In the genomic region with DNA sequence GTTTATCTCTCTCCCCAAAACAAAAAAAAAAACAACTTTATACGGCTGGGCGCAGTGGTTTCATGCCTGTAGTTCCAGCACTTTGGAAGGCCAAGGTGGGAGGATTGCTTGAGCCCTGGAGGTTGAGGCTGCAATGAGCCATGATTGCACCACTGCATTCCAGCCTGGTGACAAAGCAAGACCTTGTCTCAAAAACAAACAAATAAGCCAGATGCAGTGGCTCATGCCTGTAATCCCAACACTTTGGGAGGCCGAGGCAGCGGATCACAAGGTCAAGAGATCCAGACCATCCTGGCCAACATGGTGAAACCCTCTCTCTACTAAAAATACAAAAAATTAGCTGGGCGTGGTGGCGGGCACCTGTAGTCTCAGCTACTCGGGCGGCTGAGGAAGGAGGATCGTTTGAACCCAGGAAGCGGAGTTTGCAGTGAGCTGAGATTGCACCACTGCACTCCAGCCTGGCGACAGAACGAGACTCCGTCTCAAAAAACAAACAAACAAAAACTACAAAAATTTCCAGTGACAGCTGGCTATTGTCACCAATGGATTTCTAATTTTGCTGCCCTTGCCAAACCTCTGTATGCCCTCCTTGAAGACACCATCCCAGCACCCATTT, we compare ENCODE assay signal across 11 cellular contexts. TPM values are rescaled to one million over a fixed set of nuclear protein-coding genes. Genes with fewer than 3 reads are reported as not detected.
DNase-seq lines count a peak whose midpoint lies in the region; ATAC-seq, FAIRE-seq and TF ChIP-seq lines count a peak whose summit lies in the region.
"Not testable (repeated sequence)": the region's sequence is repeated elsewhere in the genome, so short reads cannot be mapped to it uniquely, and the experiment has no call there.
"Had no signal": no experiment of that assay in that cellular context is flagged by ENCODE, and none has a peak within 500 bp of the region (broad histone marks: within the 10 kb centered on the region; RNA-seq: fewer than 3 reads in every experiment).

No MANE protein-coding gene starts in this region.

- H3K27ac ChIP-seq in HepG2 (ENCODE audit: extremely low read length, insufficient read depth, low read length) = peak overlapping the region; percentile 59

- not testable (repeated sequence) for H3K9ac ChIP-seq in HepG2 (ENCODE audit: insufficient read depth, low read depth, low read length)

- not testable (repeated sequence) for H3K27me3 Mint-ChIP-seq in activated CD8-positive, alpha-beta T cell treated with anti-CD3 and anti-CD28 coated beads, Interleukin-2, amount 10 ng/mL, durations not matched to agents 7 days and 5 days (ENCODE audit: low read depth)

- BruUV-seq in HepG2 (replicated peaks; lab: Mats Ljungman, UMichigan) = not testable (repeated sequence)

- H2AFZ ChIP-seq in HepG2 (ENCODE audit: low read length) = not testable (repeated sequence)

- H3K4me1 Mint-ChIP-seq in activated CD8-positive, alpha-beta T cell treated with anti-CD3 and anti-CD28 coated beads, Interleukin-2, amount 10 ng/mL, durations not matched to agents 7 days and 5 days (ENCODE audit: low read depth) = peaks cover 27% of the 10 kb centered on the region

- H3K27ac Mint-ChIP-seq in activated CD8-positive, alpha-beta T cell treated with anti-CD3 and anti-CD28 coated beads, Interleukin-2, amount 10 ng/mL, durations not matched to agents 7 days and 5 days = not testable (repeated sequence)

- not testable (repeated sequence) for H3K9me3 ChIP-seq in MG63; HepG2 (ENCODE audit: low read length)

- not testable (repeated sequence) for ATAC-seq in activated CD8-positive, alpha-beta T cell treated with anti-CD3 and anti-CD28 coated beads, Interleukin-2, amount 10 ng/mL, durations not matched to agents 7 days and 5 days
- ATAC-seq in HepG2 = peak; percentile 79

- WGBS in HepG2 (ENCODE audit: low lambda C conversion rate) = 60% methylated on average over 13 of the region's 13 CpGs

- CTCF ChIA-PET in activated CD8-positive, alpha-beta T cell treated with anti-CD3 and anti-CD28 coated beads, Interleukin-2, amount 10 ng/mL, durations not matched to agents 7 days and 5 days (lab: Charles Lee) = interaction anchor here (3.0 kb wide), 1 partner anchor 28 kb away, joined by 13 read pairs; the partner anchor contains the start of gene MIF
- CTCF ChIA-PET in HepG2 (lab: Yijun Ruan, JAX; ENCODE audit: low intra/inter-chr PET ratio, low total read pairs) = not testable (repeated sequence)

- H3K79me2 ChIP-seq in HepG2 (ENCODE audit: insufficient read depth, low read length) = not testable (repeated sequence)

- POLR2A ChIA-PET in activated CD8-positive, alpha-beta T cell treated with anti-CD3 and anti-CD28 coated beads, Interleukin-2, amount 10 ng/mL, durations not matched to agents 7 days and 5 days (lab: Charles Lee) = interaction anchor here (1.1 kb wide), 1 partner anchor 10 kb away, joined by 3 read pairs; no protein-coding TSS in a partner anchor
- POLR2A ChIA-PET in HepG2 (lab: Yijun Ruan, JAX) = interaction anchor here (0.9 to 2.6 kb wide), 6 partner anchors 8 to 309 kb away, joined by 3 to 9 read pairs (median 4); partner anchors contain the start of genes MIF and SLC2A11

- TF ChIP-seq POLR2A in HepG2 (IDR thresholded peaks at IDR 0.05; ENCODE audit: insufficient read depth in 1 of 2, low read depth in 2 of 2, low read length in 2 of 2) = not testable (repeated sequence)

- TF ChIP-seq RAD21 in HepG2 (CRISPR knock-in tag; IDR thresholded peaks at IDR 0.05) = not testable (repeated sequence)

- H3K36me3 Mint-ChIP-seq in activated CD8-positive, alpha-beta T cell treated with anti-CD3 and anti-CD28 coated beads, Interleukin-2, amount 10 ng/mL, durations not matched to agents 7 days and 5 days (ENCODE audit: low read depth) = peaks cover 63% of the 10 kb centered on the region

- not testable (repeated sequence) for H3K4me3 ChIP-seq in MG63; epithelial cell of esophagus (ENCODE audit: low read length); HepG2 (replicated peaks in 1 of 3; ENCODE audit: insufficient read depth in 1 of 3, low read depth in 2 of 3, low read length in 3 of 3)

- not testable (repeated sequence) for TF ChIP-seq CTCF in epithelial cell of esophagus (IDR thresholded peaks at IDR 0.05; ENCODE audit: insufficient read depth, low read depth, low read length, missing control alignments); HepG2 (CRISPR knock-in tag; IDR thresholded peaks at IDR 0.05)

- in situ Hi-C loops in HepG2 (cut with HindIII; ENCODE audit: extremely low pct_ligation_motif_present, low pct_unique_long_range_greater_than_20kb) = not testable (repeated sequence)

- not testable (repeated sequence) for H3K27me3 ChIP-seq in MG63; HepG2 (ENCODE audit: control insufficient read depth in 1 of 2, insufficient read depth in 2 of 2, low read length in 2 of 2)

- H4K20me1 ChIP-seq in HepG2 (ENCODE audit: insufficient read depth, low read length) = not testable (repeated sequence)

- peaks cover 13% of the 10 kb centered on the region for H3K9me3 Mint-ChIP-seq in activated CD8-positive, alpha-beta T cell treated with anti-CD3 and anti-CD28 coated beads, Interleukin-2, amount 10 ng/mL, durations not matched to agents 7 days and 5 days (ENCODE audit: insufficient read depth)

- intact Hi-C loops in HepG2 (cut with micrococcal nuclease; ENCODE audit: unreplicated experiment) = loop anchor here (2.0 kb wide), 1 partner anchor 27 kb away; the partner anchor contains the start of gene MIF

- H3K4me1 ChIP-seq in HepG2 (ENCODE audit: insufficient read depth, low read length) = peaks cover 36% of the 10 kb centered on the region

- not testable (repeated sequence) for H3K4me2 ChIP-seq in HepG2 (ENCODE audit: low read depth, low read length)

- peak; percentile 34 for FAIRE-seq in HepG2 (lab: Jason Lieb, UNC)
- peak; percentile 96 for FAIRE-seq in urothelium cell line (lab: Jason Lieb, UNC)

- peak in 1 of 2 experiments; percentile 48; a peak in 2 of 4 replicates for TF ChIP-seq EP300 in HepG2 (IDR thresholded peaks at IDR 0.05; ENCODE audit: low read depth in 2 of 2, low read length in 2 of 2)
- TF ChIP-seq EP300 in HepG2 (CRISPR knock-in tag; IDR thresholded peaks at IDR 0.05; ENCODE audit: borderline replicate concordance) = peak; percentile 66; the same call in 1 of the 2 replicates

- not testable (repeated sequence) for H3K4me3 Mint-ChIP-seq in activated CD8-positive, alpha-beta T cell treated with anti-CD3 and anti-CD28 coated beads, Interleukin-2, amount 10 ng/mL, durations not matched to agents 7 days and 5 days

- DNase-seq in ELF-1 (ENCODE audit: low read depth, low spot score) (peak; percentile 39), MG63 (peak; percentile 43), epithelial cell of esophagus (ENCODE audit: low read depth) (peak; percentile 77), HepG2 (ENCODE audit: low spot score) (peak; percentile 82)
- DNase-seq in activated CD8-positive, alpha-beta T cell treated with anti-CD3 and anti-CD28 coated beads, Interleukin-2, amount 10 ng/mL, durations not matched to agents 7 days and 5 days = peak; percentile 9
- not testable (repeated sequence) for DNase-seq in urothelium cell line (ENCODE audit: low spot score)

- not testable (repeated sequence) for H3K36me3 ChIP-seq in MG63
- H3K36me3 ChIP-seq in HepG2 (replicated peaks in 1 of 2; ENCODE audit: control insufficient read depth in 1 of 2, insufficient read depth in 2 of 2, low read length in 2 of 2) = peaks cover 7 to 33% of the 10 kb centered on the region in 2 experiments

RNA-seq across cellular contexts. Expression of gene MIF, which starts 27.5 kb away (rescaled TPM):
- total RNA-seq in MG63 (2014; rRNA removed; shearing (Covaris generic); ENCODE audit: low replicate concordance) = 527 and 1,011 TPM in 2 replicates
- total RNA-seq in activated CD8-positive, alpha-beta T cell treated with anti-CD3 and anti-CD28 coated beads, Interleukin-2, amount 10 ng/mL, durations not matched to agents 7 days and 5 days = 1,000 to 10,000 TPM; 1,002 to 1,009 TPM
- total RNA-seq in HepG2 (2016; rRNA removed; fragmentation: Illumina TruSeq; extraction: Trizol) = 537 and 634 TPM in 2 replicates
- 570 and 829 TPM in 2 replicates for total RNA-seq in HepG2 (2016; cell fraction: cytosol; rRNA removed; fragmentation: Illumina TruSeq; extraction: Trizol; ENCODE audit: low read depth)
- 593 and 629 TPM in 2 replicates for total RNA-seq in HepG2 (2016; cell fraction: insoluble cytoplasmic fraction; rRNA removed; fragmentation: Illumina TruSeq; extraction: Trizol)
- total RNA-seq in HepG2 (2016; cell fraction: membrane; rRNA removed; fragmentation: Illumina TruSeq; extraction: Trizol) = 414 and 621 TPM in 2 replicates
- 204 and 221 TPM in 2 replicates for total RNA-seq in HepG2 (2016; cell fraction: nucleus; rRNA removed; fragmentation: Illumina TruSeq; extraction: Trizol)
- 675 and 735 TPM in 2 replicates for polyA plus RNA-seq in HepG2 (2011; rRNA removed)
- polyA plus RNA-seq in HepG2 (2011; cell fraction: cytosol; rRNA removed) = 339 and 935 TPM in 2 replicates
- polyA plus RNA-seq in HepG2 (2011; cell fraction: nucleus; rRNA removed) = 393 and 522 TPM in 2 replicates
- 517 and 606 TPM in 2 replicates for polyA plus RNA-seq in HepG2 (2012)
- polyA plus RNA-seq in HepG2 (2016; cell fraction: cytosol; fragmentation: Illumina TruSeq; extraction: Trizol; ENCODE audit: low read depth) = 534 and 721 TPM in 2 replicates
- polyA plus RNA-seq in HepG2 (2016; cell fraction: insoluble cytoplasmic fraction; fragmentation: Illumina TruSeq; extraction: Trizol; ENCODE audit: low read depth) = 399 and 403 TPM in 2 replicates
- polyA plus RNA-seq in HepG2 (2016; cell fraction: membrane; fragmentation: Illumina TruSeq; extraction: Trizol; ENCODE audit: low read depth) = 347 and 448 TPM in 2 replicates
- 271 and 272 TPM in 2 replicates for polyA plus RNA-seq in HepG2 (2016; cell fraction: nucleus; fragmentation: Illumina TruSeq; extraction: Trizol; ENCODE audit: insufficient read depth, low read depth)
- 92.9 and 418 TPM in 2 replicates for polyA minus RNA-seq in HepG2 (2011; rRNA and poly(A)+ RNA removed; ENCODE audit: low replicate concordance)
- 359 and 483 TPM in 2 replicates for polyA minus RNA-seq in HepG2 (2011; cell fraction: cytosol; rRNA and poly(A)+ RNA removed)
- polyA minus RNA-seq in HepG2 (2011; cell fraction: nucleus; rRNA and poly(A)+ RNA removed) = 37.5 and 61.4 TPM in 2 replicates

RNA-seq across cellular contexts. Expression of gene GSTT2B, which starts 39.3 kb away (rescaled TPM):
- 23.8 and 23.9 TPM in 2 replicates for total RNA-seq in MG63 (2014; rRNA removed; shearing (Covaris generic); ENCODE audit: low replicate concordance)
- total RNA-seq in activated CD8-positive, alpha-beta T cell treated with anti-CD3 and anti-CD28 coated beads, Interleukin-2, amount 10 ng/mL, durations not matched to agents 7 days and 5 days = not detected
- total RNA-seq in HepG2 (2016; rRNA removed; fragmentation: Illumina TruSeq; extraction: Trizol) = 0.53 and 1.5 TPM in 2 replicates
- total RNA-seq in HepG2 (2016; cell fraction: cytosol; rRNA removed; fragmentation: Illumina TruSeq; extraction: Trizol; ENCODE audit: low read depth) = 0.26 and 0.51 TPM in 2 replicates
- 0.62 and 1.2 TPM in 2 replicates for total RNA-seq in HepG2 (2016; cell fraction: insoluble cytoplasmic fraction; rRNA removed; fragmentation: Illumina TruSeq; extraction: Trizol)
- 0.45 and 0.74 TPM in 2 replicates for total RNA-seq in HepG2 (2016; cell fraction: membrane; rRNA removed; fragmentation: Illumina TruSeq; extraction: Trizol)
- total RNA-seq in HepG2 (2016; cell fraction: nucleus; rRNA removed; fragmentation: Illumina TruSeq; extraction: Trizol) = 1.4 and 1.9 TPM in 2 replicates
- 3.6 and 3.9 TPM in 2 replicates for polyA plus RNA-seq in HepG2 (2011; rRNA removed)
- polyA plus RNA-seq in HepG2 (2011; cell fraction: cytosol; rRNA removed) = 1.3 and 1.4 TPM in 2 replicates
- 20.9 and 22.8 TPM in 2 replicates for polyA plus RNA-seq in HepG2 (2011; cell fraction: nucleus; rRNA removed)
- 1.5 and 1.7 TPM in 2 replicates for polyA plus RNA-seq in HepG2 (2012)
- 0.50 and 0.52 TPM in 2 replicates for polyA plus RNA-seq in HepG2 (2016; cell fraction: cytosol; fragmentation: Illumina TruSeq; extraction: Trizol; ENCODE audit: low read depth)
- polyA plus RNA-seq in HepG2 (2016; cell fraction: insoluble cytoplasmic fraction; fragmentation: Illumina TruSeq; extraction: Trizol; ENCODE audit: low read depth) = 0.84 and 1.0 TPM in 2 replicates
- polyA plus RNA-seq in HepG2 (2016; cell fraction: membrane; fragmentation: Illumina TruSeq; extraction: Trizol; ENCODE audit: low read depth) = 0.49 and 0.61 TPM in 2 replicates
- polyA plus RNA-seq in HepG2 (2016; cell fraction: nucleus; fragmentation: Illumina TruSeq; extraction: Trizol; ENCODE audit: insufficient read depth, low read depth) = 6.7 and 7.2 TPM in 2 replicates
- 0.26 and 16.4 TPM in 2 replicates for polyA minus RNA-seq in HepG2 (2011; rRNA and poly(A)+ RNA removed; ENCODE audit: low replicate concordance)
- polyA minus RNA-seq in HepG2 (2011; cell fraction: cytosol; rRNA and poly(A)+ RNA removed) = 0.79 TPM in 1 of 2 replicates, not detected in the other
- polyA minus RNA-seq in HepG2 (2011; cell fraction: nucleus; rRNA and poly(A)+ RNA removed) = 0.75 and 1.4 TPM in 2 replicates
- total RNA-seq: activated T-cell treated with anti-CD3 and anti-CD28 coated beads, Interleukin-2, amount 50 U/mL, for 4 hours; CD4-positive, CD25-positive, alpha-beta regulatory T cell; T-cell had no signal
- polyA plus RNA-seq: CD4-positive, CD25-positive, alpha-beta regulatory T cell had no signal

RNA-seq across cellular contexts. Expression of gene DDTL, which starts 45.0 kb away (rescaled TPM):
- total RNA-seq in MG63 (2014; rRNA removed; shearing (Covaris generic); ENCODE audit: low replicate concordance) = 4.7 and 6.6 TPM in 2 replicates
- total RNA-seq in activated CD8-positive, alpha-beta T cell treated with anti-CD3 and anti-CD28 coated beads, Interleukin-2, amount 10 ng/mL, durations not matched to agents 7 days and 5 days = not detected
- total RNA-seq in HepG2 (2016; rRNA removed; fragmentation: Illumina TruSeq; extraction: Trizol) = 0.31 TPM in 1 of 2 replicates, not detected in the other
- 0.30 TPM in 1 of 2 replicates, not detected in the other for total RNA-seq in HepG2 (2016; cell fraction: cytosol; rRNA removed; fragmentation: Illumina TruSeq; extraction: Trizol; ENCODE audit: low read depth)
- total RNA-seq in HepG2 (2016; cell fraction: insoluble cytoplasmic fraction; rRNA removed; fragmentation: Illumina TruSeq; extraction: Trizol) = 0.13 and 0.26 TPM in 2 replicates
- 0.28 TPM in 1 of 2 replicates, not detected in the other for total RNA-seq in HepG2 (2016; cell fraction: membrane; rRNA removed; fragmentation: Illumina TruSeq; extraction: Trizol)
- 0.28 TPM in 1 of 2 replicates, not detected in the other for total RNA-seq in HepG2 (2016; cell fraction: nucleus; rRNA removed; fragmentation: Illumina TruSeq; extraction: Trizol)
- polyA plus RNA-seq in HepG2 (2011; rRNA removed) = 0.07 TPM in 1 of 2 replicates, not detected in the other
- polyA plus RNA-seq in HepG2 (2011; cell fraction: cytosol; rRNA removed) = not detected in 2 replicates
- 0.10 TPM in 1 of 2 replicates, not detected in the other for polyA plus RNA-seq in HepG2 (2011; cell fraction: nucleus; rRNA removed)
- polyA plus RNA-seq in HepG2 (2012) = 4.9 and 5.3 TPM in 2 replicates
- 0.10 TPM in 1 of 2 replicates, not detected in the other for polyA plus RNA-seq in HepG2 (2016; cell fraction: cytosol; fragmentation: Illumina TruSeq; extraction: Trizol; ENCODE audit: low read depth)
- 0.23 TPM in 1 of 2 replicates, not detected in the other for polyA plus RNA-seq in HepG2 (2016; cell fraction: insoluble cytoplasmic fraction; fragmentation: Illumina TruSeq; extraction: Trizol; ENCODE audit: low read depth)
- not detected in 2 replicates for polyA plus RNA-seq in HepG2 (2016; cell fraction: membrane; fragmentation: Illumina TruSeq; extraction: Trizol; ENCODE audit: low read depth)
- polyA plus RNA-seq in HepG2 (2016; cell fraction: nucleus; fragmentation: Illumina TruSeq; extraction: Trizol; ENCODE audit: insufficient read depth, low read depth) = not detected in 2 replicates
- polyA minus RNA-seq in HepG2 (2011; rRNA and poly(A)+ RNA removed; ENCODE audit: low replicate concordance) = 0.22 and 11.7 TPM in 2 replicates
- not detected in 2 replicates for polyA minus RNA-seq in HepG2 (2011; cell fraction: cytosol; rRNA and poly(A)+ RNA removed)
- not detected in 2 replicates for polyA minus RNA-seq in HepG2 (2011; cell fraction: nucleus; rRNA and poly(A)+ RNA removed)

RNA-seq across cellular contexts. Expression of gene DDT, which starts 52.5 kb away (rescaled TPM):
- total RNA-seq in MG63 (2014; rRNA removed; shearing (Covaris generic); ENCODE audit: low replicate concordance) = 64.9 and 160 TPM in 2 replicates
- 100 to 1,000 TPM; 128 to 136 TPM for total RNA-seq in activated CD8-positive, alpha-beta T cell treated with anti-CD3 and anti-CD28 coated beads, Interleukin-2, amount 10 ng/mL, durations not matched to agents 7 days and 5 days
- total RNA-seq in HepG2 (2016; rRNA removed; fragmentation: Illumina TruSeq; extraction: Trizol) = 120 and 143 TPM in 2 replicates
- 60.4 and 70.3 TPM in 2 replicates for total RNA-seq in HepG2 (2016; cell fraction: cytosol; rRNA removed; fragmentation: Illumina TruSeq; extraction: Trizol; ENCODE audit: low read depth)
- 129 and 145 TPM in 2 replicates for total RNA-seq in HepG2 (2016; cell fraction: insoluble cytoplasmic fraction; rRNA removed; fragmentation: Illumina TruSeq; extraction: Trizol)
- total RNA-seq in HepG2 (2016; cell fraction: membrane; rRNA removed; fragmentation: Illumina TruSeq; extraction: Trizol) = 63.1 and 70.2 TPM in 2 replicates
- 47.8 and 63.8 TPM in 2 replicates for total RNA-seq in HepG2 (2016; cell fraction: nucleus; rRNA removed; fragmentation: Illumina TruSeq; extraction: Trizol)
- 159 and 181 TPM in 2 replicates for polyA plus RNA-seq in HepG2 (2011; rRNA removed)
- polyA plus RNA-seq in HepG2 (2011; cell fraction: cytosol; rRNA removed) = 124 and 244 TPM in 2 replicates
- 150 and 188 TPM in 2 replicates for polyA plus RNA-seq in HepG2 (2011; cell fraction: nucleus; rRNA removed)
- polyA plus RNA-seq in HepG2 (2012) = 66.3 and 104 TPM in 2 replicates
- polyA plus RNA-seq in HepG2 (2016; cell fraction: cytosol; fragmentation: Illumina TruSeq; extraction: Trizol; ENCODE audit: low read depth) = 67.3 and 70.6 TPM in 2 replicates
- polyA plus RNA-seq in HepG2 (2016; cell fraction: insoluble cytoplasmic fraction; fragmentation: Illumina TruSeq; extraction: Trizol; ENCODE audit: low read depth) = 125 and 141 TPM in 2 replicates
- polyA plus RNA-seq in HepG2 (2016; cell fraction: membrane; fragmentation: Illumina TruSeq; extraction: Trizol; ENCODE audit: low read depth) = 61.9 and 66.8 TPM in 2 replicates
- polyA plus RNA-seq in HepG2 (2016; cell fraction: nucleus; fragmentation: Illumina TruSeq; extraction: Trizol; ENCODE audit: insufficient read depth, low read depth) = 98.1 and 122 TPM in 2 replicates
- 36.0 and 80.8 TPM in 2 replicates for polyA minus RNA-seq in HepG2 (2011; rRNA and poly(A)+ RNA removed; ENCODE audit: low replicate concordance)
- polyA minus RNA-seq in HepG2 (2011; cell fraction: cytosol; rRNA and poly(A)+ RNA removed) = 35.0 and 38.4 TPM in 2 replicates
- polyA minus RNA-seq in HepG2 (2011; cell fraction: nucleus; rRNA and poly(A)+ RNA removed) = 27.8 and 28.0 TPM in 2 replicates

RNA-seq across cellular contexts. Expression of gene GSTT2, which starts 58.2 kb away (rescaled TPM):
- total RNA-seq in MG63 (2014; rRNA removed; shearing (Covaris generic); ENCODE audit: low replicate concordance) = 0.30 and 1.6 TPM in 2 replicates
- not detected for total RNA-seq in activated CD8-positive, alpha-beta T cell treated with anti-CD3 and anti-CD28 coated beads, Interleukin-2, amount 10 ng/mL, durations not matched to agents 7 days and 5 days
- not detected in 2 replicates for total RNA-seq in HepG2 (2016; rRNA removed; fragmentation: Illumina TruSeq; extraction: Trizol)
- total RNA-seq in HepG2 (2016; cell fraction: cytosol; rRNA removed; fragmentation: Illumina TruSeq; extraction: Trizol; ENCODE audit: low read depth) = not detected in 2 replicates
- total RNA-seq in HepG2 (2016; cell fraction: insoluble cytoplasmic fraction; rRNA removed; fragmentation: Illumina TruSeq; extraction: Trizol) = not detected in 2 replicates
- total RNA-seq in HepG2 (2016; cell fraction: membrane; rRNA removed; fragmentation: Illumina TruSeq; extraction: Trizol) = not detected in 2 replicates
- not detected in 2 replicates for total RNA-seq in HepG2 (2016; cell fraction: nucleus; rRNA removed; fragmentation: Illumina TruSeq; extraction: Trizol)
- polyA plus RNA-seq in HepG2 (2011; rRNA removed) = not detected in 2 replicates
- not detected in 2 replicates for polyA plus RNA-seq in HepG2 (2011; cell fraction: cytosol; rRNA removed)
- 0.21 and 0.71 TPM in 2 replicates for polyA plus RNA-seq in HepG2 (2011; cell fraction: nucleus; rRNA removed)
- polyA plus RNA-seq in HepG2 (2012) = 0.21 TPM in 1 of 2 replicates, not detected in the other
- polyA plus RNA-seq in HepG2 (2016; cell fraction: cytosol; fragmentation: Illumina TruSeq; extraction: Trizol; ENCODE audit: low read depth) = not detected in 2 replicates
- not detected in 2 replicates for polyA plus RNA-seq in HepG2 (2016; cell fraction: insoluble cytoplasmic fraction; fragmentation: Illumina TruSeq; extraction: Trizol; ENCODE audit: low read depth)
- not detected in 2 replicates for polyA plus RNA-seq in HepG2 (2016; cell fraction: membrane; fragmentation: Illumina TruSeq; extraction: Trizol; ENCODE audit: low read depth)
- 0.45 TPM in 1 of 2 replicates, not detected in the other for polyA plus RNA-seq in HepG2 (2016; cell fraction: nucleus; fragmentation: Illumina TruSeq; extraction: Trizol; ENCODE audit: insufficient read depth, low read depth)
- polyA minus RNA-seq in HepG2 (2011; rRNA and poly(A)+ RNA removed; ENCODE audit: low replicate concordance) = not detected in 2 replicates
- not detected in 2 replicates for polyA minus RNA-seq in HepG2 (2011; cell fraction: cytosol; rRNA and poly(A)+ RNA removed)
- not detected in 2 replicates for polyA minus RNA-seq in HepG2 (2011; cell fraction: nucleus; rRNA and poly(A)+ RNA removed)
- total RNA-seq: activated T-cell treated with anti-CD3 and anti-CD28 coated beads, Interleukin-2, amount 50 U/mL, for 4 hours; CD4-positive, CD25-positive, alpha-beta regulatory T cell; skeletal muscle tissue; T-cell; uterus had no signal
- polyA plus RNA-seq: CD4-positive, CD25-positive, alpha-beta regulatory T cell had no signal
